In genomic region chr6:11346516-11346915, GRCh38 we compare ENCODE assay signal across 15 cellular contexts.
A peak's percentile ranks its signal among the peaks of the same experiment; 100 is the strongest.
DNase-seq lines count a peak whose midpoint lies in the region; ATAC-seq and TF ChIP-seq lines count a peak whose summit lies in the region.
"Had no signal": no experiment of that assay in that cellular context is flagged by ENCODE, and none has a peak within 500 bp of the region (broad histone marks: within the 10 kb centered on the region; RNA-seq: fewer than 3 reads in every experiment).

No MANE protein-coding gene starts in this region.

- ATAC-seq in GM21381 (IDR thresholded peaks at IDR 0.05; ENCODE audit: unreplicated experiment) (peak; percentile 58), HG03108 (IDR thresholded peaks at IDR 0.05; ENCODE audit: unreplicated experiment) (peak; percentile 71), gastrocnemius medialis (no peak)

- no peaks in the 10 kb centered on the region for H3K36me3 ChIP-seq in gastrocnemius medialis
- H3K36me3 ChIP-seq: esophagus squamous epithelium, upper lobe of left lung had no signal

- intact Hi-C loops in gastrocnemius medialis (cut with DNase I; ENCODE audit: low total_unique reads): no loop called here

- H3K4me1 ChIP-seq in gastrocnemius medialis: no peaks in the 10 kb centered on the region
- H3K4me1 ChIP-seq: esophagus squamous epithelium had no signal

- H3K9me3 ChIP-seq in gastrocnemius medialis: no peaks in the 10 kb centered on the region
- H3K9me3 ChIP-seq: esophagus squamous epithelium, SK-N-SH, upper lobe of left lung had no signal

- in situ Hi-C loops in gastrocnemius medialis (cut with MboI; ENCODE audit: low sequenced_read_pairs in 4 of 4): no loop called here

- peak; percentile 82 for DNase-seq in GM12865 (ENCODE audit: low read depth)
- peak; percentile 69 for DNase-seq in choroid plexus epithelial cell (ENCODE audit: low read depth)
- DNase-seq in effector CD4-positive, alpha-beta T cell: no peak
- no peak for DNase-seq in iPS-NIHi11 (ENCODE audit: low spot score)
- no peak for DNase-seq in epidermal melanocyte (ENCODE audit: insufficient read length, low spot score)
- no peak for DNase-seq in gastrocnemius medialis
- DNase-seq: activated CD4-positive, alpha-beta T cell treated with anti-CD3 and anti-CD28 coated beads for 1 hour; activated gamma-delta T cell treated with Interleukin-2 at 50 U/mL for 16 hours; caudate nucleus; esophagus squamous epithelium; NCI-H1048; SK-N-SH; upper lobe of left lung had no signal

- no peaks in the 10 kb centered on the region for H3K27me3 ChIP-seq in gastrocnemius medialis
- H3K27me3 ChIP-seq: esophagus squamous epithelium, upper lobe of left lung had no signal

- no peak for TF ChIP-seq POLR2A in gastrocnemius medialis (IDR thresholded peaks at IDR 0.05)

- no peak overlapping the region for H3K4me3 ChIP-seq in GM12865 (ENCODE audit: low read depth, low read length)
- H3K4me3 ChIP-seq in choroid plexus epithelial cell (ENCODE audit: low read depth, low read length): no peak overlapping the region
- no peak overlapping the region for H3K4me3 ChIP-seq in gastrocnemius medialis
- H3K4me3 ChIP-seq: esophagus squamous epithelium, upper lobe of left lung had no signal

- H3K27ac ChIP-seq in gastrocnemius medialis: no peak overlapping the region
- H3K27ac ChIP-seq: esophagus squamous epithelium had no signal

- no peak for TF ChIP-seq CTCF in GM12865 (IDR thresholded peaks at IDR 0.05; ENCODE audit: insufficient read depth, low read depth, low read length, missing control alignments)
- TF ChIP-seq CTCF in choroid plexus epithelial cell (conservative IDR thresholded peaks at IDR 0.05; ENCODE audit: low read depth, low read length): no peak
- no peak for TF ChIP-seq CTCF in gastrocnemius medialis (IDR thresholded peaks at IDR 0.05 in 4 of 5, conservative IDR thresholded peaks at IDR 0.05 in 1 of 5)

Comparison
In these comparisons a context has a peak if more than half of its experiments do, and no peak if none do; other contexts are left out.
1. DNase-seq: peak in GM12865 (single experiment) and choroid plexus epithelial cell (single experiment); none in effector CD4-positive, alpha-beta T cell (single experiment), iPS-NIHi11 (single experiment), epidermal melanocyte (single experiment) and gastrocnemius medialis (0 of 2).
2. ATAC-seq: peak in GM21381 (single experiment) and HG03108 (single experiment); none in gastrocnemius medialis (0 of 2).